ENCODE assay signal across 12 cellular contexts in genomic region chr7:92586403-92586802, GRCh38. TPM values are rescaled to one million over a fixed set of nuclear protein-coding genes. Genes with fewer than 3 reads are reported as not detected.
DNase-seq lines count a peak whose midpoint lies in the region; ATAC-seq and TF ChIP-seq lines count a peak whose summit lies in the region.
"Had no signal": no experiment of that assay in that cellular context is flagged by ENCODE, and none has a peak within 500 bp of the region (broad histone marks: within the 10 kb centered on the region; RNA-seq: fewer than 3 reads in every experiment).

No MANE protein-coding gene starts in this region.

- H3K4me3 ChIP-seq in fibroblast of lung (replicated peaks in 1 of 4; ENCODE audit: control extremely low read depth in 1 of 4, insufficient read depth in 1 of 4, low read depth in 3 of 4, low read length in 4 of 4) (peak overlapping the region in 1 of 4 experiments; percentile 50), urinary bladder (ENCODE audit: low read depth, low read length) (no peak overlapping the region)
- H3K4me3 ChIP-seq: left lung had no signal

- in situ Hi-C loops in SK-MEL-5 (cut with HindIII; ENCODE audit: low pct_unique_long_range_greater_than_20kb, low sequenced_read_pairs), result no loop called here

- H3K9me3 Mint-ChIP-seq in stimulated activated naive CD8-positive, alpha-beta T cell treated with anti-CD3 and anti-CD28 coated beads, Interleukin-15, Interleukin-2, amounts not matched to agents 100 ng/mL and 50 ng/mL, for 24 hours, result peaks cover 3% of the 10 kb centered on the region

- peak overlapping the region; percentile 54 for H3K4me2 ChIP-seq in fibroblast of lung (ENCODE audit: extremely low read depth, insufficient read depth, low read length)

- H3K27ac ChIP-seq in fibroblast of lung (ENCODE audit: insufficient read depth, low read length) (no peak overlapping the region), urinary bladder (ENCODE audit: low read depth) (peak overlapping the region; percentile 50)
- H3K27ac ChIP-seq: left lung had no signal

- peaks cover 5% of the 10 kb centered on the region for H4K20me1 ChIP-seq in fibroblast of lung (ENCODE audit: control insufficient read depth, extremely low read depth, insufficient read depth, low read length)

- no peak for DNase-seq in stimulated activated naive CD8-positive, alpha-beta T cell treated with anti-CD3 and anti-CD28 coated beads, Interleukin-15, Interleukin-2, amounts not matched to agents 100 U/mL and 50 U/mL, for 24 hours
- DNase-seq in SK-MEL-5 (ENCODE audit: low read depth, low spot score) (peak; percentile 22), fibroblast of lung (ENCODE audit: low read depth in 2 of 2) (peak; percentile 40 to 79), A172 (ENCODE audit: low spot score) (no peak), NCI-H2196 treated with DMSO at 0.1 percent for 48 hours (lab: John Stamatoyannopoulos, UW; ENCODE audit: unreplicated experiment) (no peak)
- DNase-seq: activated effector memory CD4-positive, alpha-beta T cell treated with anti-CD3 and anti-CD28 coated beads, Interleukin-2, amount 50 U/mL, for 16 hours; left lung; NCI-H510A treated with DMSO at 0.1 percent for 48 hours had no signal

- H3K9ac ChIP-seq in fibroblast of lung (ENCODE audit: insufficient read depth, low read length), result no peak overlapping the region

- no peak for ATAC-seq in stimulated activated naive CD8-positive, alpha-beta T cell treated with anti-CD3 and anti-CD28 coated beads, Interleukin-15, Interleukin-2, amounts not matched to agents 100 U/mL and 50 U/mL, for 24 hours
- ATAC-seq in GM19467 (IDR thresholded peaks at IDR 0.05; ENCODE audit: unreplicated experiment), result no peak
- ATAC-seq: left lung, sciatic nerve had no signal

- H3K4me3 Mint-ChIP-seq in stimulated activated naive CD8-positive, alpha-beta T cell treated with anti-CD3 and anti-CD28 coated beads, Interleukin-15, Interleukin-2, amounts not matched to agents 100 ng/mL and 50 ng/mL, for 24 hours, result peak overlapping the region; percentile 20

- H3K36me3 Mint-ChIP-seq in stimulated activated naive CD8-positive, alpha-beta T cell treated with anti-CD3 and anti-CD28 coated beads, Interleukin-15, Interleukin-2, amounts not matched to agents 100 ng/mL and 50 ng/mL, for 24 hours (ENCODE audit: low read depth), result peaks cover 58% of the 10 kb centered on the region

- H3K79me2 ChIP-seq in fibroblast of lung (ENCODE audit: control insufficient read depth, insufficient read depth, low read length), result peaks cover 84% of the 10 kb centered on the region

- H3K4me1 ChIP-seq in fibroblast of lung (ENCODE audit: control insufficient read depth, extremely low read depth, insufficient read depth, low read length), result peaks cover 7% of the 10 kb centered on the region
- no peaks in the 10 kb centered on the region for H3K4me1 ChIP-seq in urinary bladder (ENCODE audit: insufficient read depth)

- peak overlapping the region; percentile 32 for H3K27ac Mint-ChIP-seq in stimulated activated naive CD8-positive, alpha-beta T cell treated with anti-CD3 and anti-CD28 coated beads, Interleukin-15, Interleukin-2, amounts not matched to agents 100 ng/mL and 50 ng/mL, for 24 hours

- H3K36me3 ChIP-seq in fibroblast of lung (ENCODE audit: control insufficient read depth, insufficient read depth, low read length), result no peaks in the 10 kb centered on the region
- no peaks in the 10 kb centered on the region for H3K36me3 ChIP-seq in urinary bladder (ENCODE audit: insufficient read depth)
- H3K36me3 ChIP-seq: left lung had no signal

- H3K4me1 Mint-ChIP-seq in stimulated activated naive CD8-positive, alpha-beta T cell treated with anti-CD3 and anti-CD28 coated beads, Interleukin-15, Interleukin-2, amounts not matched to agents 100 ng/mL and 50 ng/mL, for 24 hours (ENCODE audit: low read depth), result peaks cover 71% of the 10 kb centered on the region

- H2AFZ ChIP-seq in fibroblast of lung (ENCODE audit: low read length), result no peak overlapping the region

- no peaks in the 10 kb centered on the region for H3K27me3 ChIP-seq in fibroblast of lung (ENCODE audit: control insufficient read depth, insufficient read depth, low read length)
- H3K27me3 ChIP-seq: left lung had no signal

- H3K27me3 Mint-ChIP-seq in stimulated activated naive CD8-positive, alpha-beta T cell treated with anti-CD3 and anti-CD28 coated beads, Interleukin-15, Interleukin-2, amounts not matched to agents 100 ng/mL and 50 ng/mL, for 24 hours, result peaks cover under 1% of the 10 kb centered on the region

- H3K9me3 ChIP-seq in fibroblast of lung (ENCODE audit: control insufficient read depth, insufficient read depth, low read depth, low read length), result no peaks in the 10 kb centered on the region
- H3K9me3 ChIP-seq: left lung had no signal

- no peak for TF ChIP-seq CTCF in fibroblast of lung (conservative IDR thresholded peaks at IDR 0.05 in 1 of 2, IDR thresholded peaks at IDR 0.05 in 1 of 2; ENCODE audit: low read depth in 1 of 2, low read length in 2 of 2)

RNA-seq across cellular contexts. Expression of gene FAM133B, which starts 3.8 kb away (rescaled TPM):
- total RNA-seq in SK-MEL-5 (2014; rRNA removed; shearing (Covaris generic)), result 23.0 and 23.6 TPM in 2 replicates
- 15.1 and 16.5 TPM in 2 replicates for polyA plus RNA-seq in SK-MEL-5 (2015; cell fraction: cytosol; rRNA removed)
- 105 and 121 TPM in 2 replicates for polyA plus RNA-seq in SK-MEL-5 (2015; cell fraction: nucleus; rRNA removed)
- total RNA-seq in fibroblast of lung (13.6 and 20.3 TPM in 2 replicates), urinary bladder (56.1 TPM)
- polyA plus RNA-seq in fibroblast of lung (21.8 and 22.0 TPM in 2 replicates), urinary bladder (16.9 TPM)
- polyA plus RNA-seq in fibroblast of lung (2012), result 19.6 and 21.3 TPM in 2 replicates
- polyA minus RNA-seq in fibroblast of lung (ENCODE audit: low replicate concordance), result 0.31 and 3.0 TPM in 2 replicates
- 16.2 and 18.4 TPM in 2 replicates for total RNA-seq in A172 (2014; rRNA removed; shearing (Covaris generic))

RNA-seq across cellular contexts. Expression of gene RBM48, which starts 57.8 kb away (rescaled TPM):
- 22.3 and 22.4 TPM in 2 replicates for total RNA-seq in SK-MEL-5 (2014; rRNA removed; shearing (Covaris generic))
- polyA plus RNA-seq in SK-MEL-5 (2015; cell fraction: cytosol; rRNA removed), result 18.6 and 20.0 TPM in 2 replicates
- 54.8 and 57.1 TPM in 2 replicates for polyA plus RNA-seq in SK-MEL-5 (2015; cell fraction: nucleus; rRNA removed)
- total RNA-seq in fibroblast of lung, result 10.3 and 12.2 TPM in 2 replicates
- 7.4 and 9.8 TPM in 2 replicates for polyA plus RNA-seq in fibroblast of lung
- 5.3 and 6.8 TPM in 2 replicates for polyA plus RNA-seq in fibroblast of lung (2012)
- polyA minus RNA-seq in fibroblast of lung (ENCODE audit: low replicate concordance), result 0.78 and 1.5 TPM in 2 replicates
- 17.2 TPM for total RNA-seq in urinary bladder
- 10.3 TPM for polyA plus RNA-seq in urinary bladder
- 13.2 and 16.7 TPM in 2 replicates for total RNA-seq in A172 (2014; rRNA removed; shearing (Covaris generic))

RNA-seq across cellular contexts. Expression of gene PEX1, which starts 58.1 kb away (rescaled TPM):
- total RNA-seq in SK-MEL-5 (2014; rRNA removed; shearing (Covaris generic)), result 24.8 and 27.6 TPM in 2 replicates
- polyA plus RNA-seq in SK-MEL-5 (2015; cell fraction: cytosol; rRNA removed), result 13.7 and 21.0 TPM in 2 replicates
- polyA plus RNA-seq in SK-MEL-5 (2015; cell fraction: nucleus; rRNA removed), result 132 and 186 TPM in 2 replicates
- total RNA-seq in fibroblast of lung (19.3 and 23.0 TPM in 2 replicates), urinary bladder (63.7 TPM)
- polyA plus RNA-seq in fibroblast of lung (11.2 and 11.3 TPM in 2 replicates), urinary bladder (12.0 TPM)
- 6.3 and 7.3 TPM in 2 replicates for polyA plus RNA-seq in fibroblast of lung (2012)
- 0.31 and 2.9 TPM in 2 replicates for polyA minus RNA-seq in fibroblast of lung (ENCODE audit: low replicate concordance)
- 15.3 and 18.6 TPM in 2 replicates for total RNA-seq in A172 (2014; rRNA removed; shearing (Covaris generic))

Comparison
In these comparisons a context has a peak if more than half of its experiments do, and no peak if none do; other contexts are left out.
1. DNase-seq: peak in SK-MEL-5 (single experiment) and fibroblast of lung (2 of 2); none in stimulated activated naive CD8-positive, alpha-beta T cell treated with anti-CD3 and anti-CD28 coated beads, Interleukin-15, Interleukin-2, amounts not matched to agents 100 U/mL and 50 U/mL, for 24 hours (single experiment), A172 (single experiment) and NCI-H2196 treated with DMSO at 0.1 percent for 48 hours (single experiment).